Comparison of ENCODE assay signal across 10 cellular contexts in the genomic region with DNA sequence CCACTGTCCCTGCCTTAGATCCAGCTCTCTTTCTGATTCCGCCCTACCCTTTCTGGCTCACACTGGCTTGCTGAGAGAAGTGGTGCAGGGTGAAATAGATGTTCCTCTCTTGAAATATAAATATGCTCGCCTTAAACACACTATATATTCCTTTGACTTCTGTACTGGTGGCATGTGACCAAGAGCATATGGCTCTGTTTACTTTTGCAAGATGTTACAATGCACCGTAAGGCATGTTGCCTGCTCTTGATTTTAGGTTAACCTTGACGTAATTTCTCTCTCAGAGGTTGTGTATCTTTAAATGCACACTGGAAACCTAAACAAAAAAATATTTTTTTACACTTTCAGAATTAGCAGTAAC. TPM values are rescaled to one million over a fixed set of nuclear protein-coding genes. Genes with fewer than 3 reads are reported as not detected.
DNase-seq lines count a peak whose midpoint lies in the region; ATAC-seq, FAIRE-seq and TF ChIP-seq lines count a peak whose summit lies in the region.
"Had no signal": no experiment of that assay in that cellular context is flagged by ENCODE, and none has a peak within 500 bp of the region (broad histone marks: within the 10 kb centered on the region; RNA-seq: fewer than 3 reads in every experiment).

No MANE protein-coding gene starts in this region.

- H3K4me2 ChIP-seq in Karpas-422 (ENCODE audit: low read depth, low read length, poor library complexity, severe bottlenecking) (peak overlapping the region; percentile 95), H1 (ENCODE audit: insufficient read depth in 1 of 2, low read depth in 2 of 2, low read length in 2 of 2) (peak overlapping the region; percentile 80 to 92)

- FAIRE-seq in H1 (lab: Jason Lieb, UNC): no peak

- H2AFZ ChIP-seq in Karpas-422 (ENCODE audit: low read length) (peak overlapping the region; percentile 94; the same call in 1 of the 2 replicates), H1 (ENCODE audit: low read length) (peak overlapping the region; percentile 93)

- TF ChIP-seq POLR2A in H1 (IDR thresholded peaks at IDR 0.05; ENCODE audit: control extremely low read depth in 1 of 2, low read depth in 2 of 2, low read length in 2 of 2) (peak in 1 of 2 experiments; percentile 17; a peak in 1 of 3 replicates), ovary (IDR thresholded peaks at IDR 0.05) (no peak)

- POLR2A ChIA-PET in H1 (lab: Charles Lee; ENCODE audit: partially characterized antibody): interaction anchor here (1.4 to 1.8 kb wide), 4 partner anchors 12 to 22 kb away, joined by 3 to 11 read pairs (median 5); no protein-coding TSS in a partner anchor

- no peak overlapping the region for H4K8ac ChIP-seq in H1 (ENCODE audit: extremely low read depth, insufficient read depth, low read length)

- H3K23me2 ChIP-seq in H1 (ENCODE audit: low read depth, low read length): peaks cover 22% of the 10 kb centered on the region; the same call in 1 of the 2 replicates

- TF ChIP-seq CTCF in H1 (IDR thresholded peaks at IDR 0.05; ENCODE audit: control extremely low read depth in 1 of 3, insufficient read depth in 1 of 3, low read depth in 1 of 3, low read length in 3 of 3): no peak
- no peak for TF ChIP-seq CTCF in ovary (IDR thresholded peaks at IDR 0.05)

- H3K27me3 ChIP-seq in Karpas-422 (ENCODE audit: low read length) (no peaks in the 10 kb centered on the region), H1 (replicated peaks in 1 of 4; ENCODE audit: control insufficient read depth in 3 of 4, extremely low read depth in 1 of 4, insufficient read depth in 3 of 4, low read length in 3 of 4) (peaks cover 13 to 39% (median 31%) of the 10 kb centered on the region in 4 experiments), ovary (no peaks in the 10 kb centered on the region)

- peak overlapping the region; percentile 9; the same call in 1 of the 2 replicates for H2BK15ac ChIP-seq in H1 (ENCODE audit: low read length)

- H2BK5ac ChIP-seq in H1 (ENCODE audit: low read depth, low read length): peak overlapping the region; percentile 64

- no peak overlapping the region for H3K4ac ChIP-seq in H1 (replicated peaks; ENCODE audit: insufficient read length, low read depth, low read length)

- H2AK5ac ChIP-seq in H1 (ENCODE audit: low read depth, low read length): no peak overlapping the region

- CTCF ChIA-PET in H1 (lab: Charles Lee; ENCODE audit: partially characterized antibody): interaction anchor here (0.7 to 5.7 kb wide), 7 partner anchors 9 to 421 kb away, joined by 3 to 43 read pairs (median 3); no protein-coding TSS in a partner anchor

- H3K36me3 ChIP-seq in Karpas-422 (ENCODE audit: insufficient read depth, low read length) (peaks cover 18% of the 10 kb centered on the region), H1 (ENCODE audit: control insufficient read depth in 2 of 4, insufficient read depth in 4 of 4, low read length in 3 of 4) (no peaks in the 10 kb centered on the region), ovary (no peaks in the 10 kb centered on the region)

- TF ChIP-seq RAD21 in H1 (IDR thresholded peaks at IDR 0.05 in 1 of 2, conservative IDR thresholded peaks at IDR 0.05 in 1 of 2; ENCODE audit: low read depth in 2 of 2, low read length in 2 of 2): no peak

- H3K18ac ChIP-seq in H1 (ENCODE audit: extremely low read depth, low read length): no peak overlapping the region; the same call in 1 of the 2 replicates

- H4K5ac ChIP-seq in H1 (ENCODE audit: insufficient read length, low read depth, low read length): no peak overlapping the region

- H4K91ac ChIP-seq in H1 (replicated peaks; ENCODE audit: insufficient read length, low read length): no peak overlapping the region

- H3K9ac ChIP-seq in Karpas-422 (ENCODE audit: low read length): peak overlapping the region; percentile 87
- H3K9ac ChIP-seq in H1 (replicated peaks in 1 of 4; ENCODE audit: extremely low read depth in 1 of 4, low read depth in 3 of 4, low read length in 3 of 4): peak overlapping the region; percentile 60 to 87 (median 82)

- H3K14ac ChIP-seq in H1 (ENCODE audit: insufficient read length): no peak overlapping the region

- peaks cover 32% of the 10 kb centered on the region for H3K4me1 ChIP-seq in Karpas-422 (ENCODE audit: low read length)
- peaks cover 0 to 12% (median 2%) of the 10 kb centered on the region in 4 experiments; a peak in 4 of 7 replicates for H3K4me1 ChIP-seq in H1 (replicated peaks in 1 of 4; ENCODE audit: control insufficient read depth in 3 of 4, insufficient read depth in 4 of 4, low read length in 3 of 4)
- H3K4me1 ChIP-seq in ovary (ENCODE audit: insufficient read depth): peaks cover 3% of the 10 kb centered on the region

- no peak for DNase-seq in Karpas-422
- no peak for DNase-seq in H1 (ENCODE audit: low read depth in 1 of 2, low spot score in 2 of 2)
- DNase-seq in ovary: no peak
- no peak for DNase-seq in stimulated activated naive CD4-positive, alpha-beta T cell (lab: John Stamatoyannopoulos, UW)
- DNase-seq in Ammon's horn (ENCODE audit: low spot score): no peak
- DNase-seq in islet precursor cell: no peak
- DNase-seq in nucleus accumbens (lab: John Stamatoyannopoulos, UW): no peak

- peak overlapping the region; percentile 93 for H3K4me3 ChIP-seq in Karpas-422 (ENCODE audit: low read length)
- peak overlapping the region; percentile 87 to 95 (median 92) for H3K4me3 ChIP-seq in H1 (ENCODE audit: extremely low read depth in 1 of 4, insufficient read depth in 2 of 4, low read depth in 3 of 4, low read length in 4 of 4)
- peak overlapping the region; percentile 92 for H3K4me3 ChIP-seq in ovary

- H2BK120ac ChIP-seq in H1 (replicated peaks; ENCODE audit: low read depth, low read length): no peak overlapping the region

- TF ChIP-seq EP300 in H1 (IDR thresholded peaks at IDR 0.05; ENCODE audit: borderline replicate concordance in 1 of 2, low read depth in 2 of 2, low read length in 2 of 2) (no peak), ovary (IDR thresholded peaks at IDR 0.05) (no peak)

- no peak overlapping the region for H3K23ac ChIP-seq in H1 (ENCODE audit: insufficient read length)

- peak; percentile 10 for ATAC-seq in GM19023 (IDR thresholded peaks at IDR 0.05; ENCODE audit: unreplicated experiment)

- H3K79me2 ChIP-seq in Karpas-422 (ENCODE audit: low read length): peaks cover 79% of the 10 kb centered on the region
- peaks cover 0 to 41% of the 10 kb centered on the region in 2 experiments; a peak in 2 of 4 replicates for H3K79me2 ChIP-seq in H1 (ENCODE audit: control insufficient read depth in 1 of 2, insufficient read depth in 2 of 2, low read length in 2 of 2)

- H2BK12ac ChIP-seq in H1 (ENCODE audit: low read depth, low read length): no peak overlapping the region

- no peaks in the 10 kb centered on the region for H3K9me2 ChIP-seq in Karpas-422 (replicated peaks; ENCODE audit: insufficient read depth, low read length)

- H3K56ac ChIP-seq in H1 (replicated peaks; ENCODE audit: insufficient read length, low read depth, low read length): no peak overlapping the region

- no peaks in the 10 kb centered on the region; the same call in 1 of the 2 replicates for H3K9me3 ChIP-seq in Karpas-422 (ENCODE audit: low read length)
- H3K9me3 ChIP-seq in H1 (ENCODE audit: insufficient read depth in 2 of 2, low read depth in 1 of 2, low read length in 1 of 2): no peaks in the 10 kb centered on the region
- peaks cover 0 to 4% of the 10 kb centered on the region in 2 donors for H3K9me3 ChIP-seq in ovary

- H4K20me1 ChIP-seq in Karpas-422 (ENCODE audit: insufficient read depth, low read depth, low read length) (no peaks in the 10 kb centered on the region), H1 (replicated peaks in 1 of 2; ENCODE audit: control insufficient read depth in 1 of 2, insufficient read depth in 2 of 2, low read length in 2 of 2) (peaks cover 0 to 6% of the 10 kb centered on the region in 2 experiments)

- WGBS in H1 (ENCODE audit: extremely low coverage in 1 of 2, insufficient coverage in 1 of 2, insufficient read length in 1 of 2, insufficient replicate concordance in 2 of 2, low coverage in 1 of 2, low lambda C conversion rate in 2 of 2, missing lambda C conversion rate in 1 of 2), 2 experiments: 27% methylated on average over 4 of the region's 4 CpGs; no CpG with 5 or more reads in 1 of the 2 experiments
- WGBS in ovary, 3 donors: 5 to 8% (median 7%) methylated on average over 4 of the region's 4 CpGs

- intact Hi-C loops in ovary (cut with DNase I): no loop called here

- H3K27ac ChIP-seq in Karpas-422 (ENCODE audit: low read length) (peak overlapping the region; percentile 72), H1 (ENCODE audit: low read depth, low read length) (peak overlapping the region; percentile 66; the same call in 1 of the 2 replicates), ovary (no peak overlapping the region)

- no peaks in the 10 kb centered on the region; the same call in 1 of the 2 replicates for H3K79me1 ChIP-seq in H1 (ENCODE audit: low read depth, low read length)

- no peak overlapping the region for H2BK20ac ChIP-seq in H1 (ENCODE audit: low read length)

RNA-seq across cellular contexts. Expression of a gene that starts 0.7 kb away (rescaled TPM):
- total RNA-seq in Karpas-422 (2014; rRNA removed; shearing (Covaris generic); ENCODE audit: low replicate concordance): 95.2 and 101 TPM in 2 replicates
- 27.9 and 29.5 TPM in 2 replicates for total RNA-seq in H1 (2021; fragmentation: NEBNext Ultra II Directional; extraction: Animal tissue kit (Norgen Biotek cat#: 25700))
- polyA plus RNA-seq in H1 (2011; rRNA removed): 1.6 and 2.0 TPM in 2 replicates
- polyA plus RNA-seq in H1 (2011; cell fraction: cytosol; rRNA removed): 5.4 TPM
- polyA plus RNA-seq in H1 (2011; cell fraction: nucleus; rRNA removed): 4.0 TPM
- 18.4 to 20.9 TPM (median 19.2 TPM) in 4 replicates for polyA plus RNA-seq in H1 (2012, experiment 1 of 2)
- polyA plus RNA-seq in H1 (2012, experiment 2 of 2): 1.1 TPM
- polyA plus RNA-seq in H1 (2013, experiment 1 of 2): 23.7 TPM
- polyA plus RNA-seq in H1 (2013, experiment 2 of 2): 22.1 TPM
- polyA minus RNA-seq in H1 (2011; rRNA and poly(A)+ RNA removed): 8.3 and 15.4 TPM in 2 replicates
- polyA minus RNA-seq in H1 (2011; cell fraction: cytosol; rRNA and poly(A)+ RNA removed): 10.4 TPM
- polyA minus RNA-seq in H1 (2011; cell fraction: nucleus; rRNA and poly(A)+ RNA removed): 28.0 TPM
- 10 to 100 TPM; 30.2 to 45.1 (median 34.8) TPM for total RNA-seq in ovary
- polyA plus RNA-seq in ovary: 10 to 100 TPM; 13.4 to 23.8 TPM

RNA-seq across cellular contexts. Expression of a gene that starts 4.4 kb away (rescaled TPM):
- 7.7 and 11.7 TPM in 2 replicates for total RNA-seq in Karpas-422 (2014; rRNA removed; shearing (Covaris generic); ENCODE audit: low replicate concordance)
- total RNA-seq in H1 (2021; fragmentation: NEBNext Ultra II Directional; extraction: Animal tissue kit (Norgen Biotek cat#: 25700)): 0.11 and 0.29 TPM in 2 replicates
- 0.03 TPM in 2 replicates for polyA plus RNA-seq in H1 (2011; rRNA removed)
- 0.04 TPM for polyA plus RNA-seq in H1 (2011; cell fraction: cytosol; rRNA removed)
- 0.10 TPM for polyA plus RNA-seq in H1 (2011; cell fraction: nucleus; rRNA removed)
- 0.04 to 0.12 TPM (median 0.08 TPM) in 3 of 4 replicates, not detected in the other for polyA plus RNA-seq in H1 (2012, experiment 1 of 2)
- not detected for polyA plus RNA-seq in H1 (2012, experiment 2 of 2)
- 0.18 TPM for polyA plus RNA-seq in H1 (2013, experiment 1 of 2)
- polyA plus RNA-seq in H1 (2013, experiment 2 of 2): 0.06 TPM
- 0.10 TPM in 1 of 2 replicates, not detected in the other for polyA minus RNA-seq in H1 (2011; rRNA and poly(A)+ RNA removed)
- not detected for polyA minus RNA-seq in H1 (2011; cell fraction: cytosol; rRNA and poly(A)+ RNA removed)
- polyA minus RNA-seq in H1 (2011; cell fraction: nucleus; rRNA and poly(A)+ RNA removed): not detected
- 1 to 10 TPM in 1 of 7 donors, under 1 TPM in 4, not detected in 2; 0.08 to 2.3 (median 0.15) TPM for total RNA-seq in ovary
- under 1 TPM; 0.13 to 0.68 TPM for polyA plus RNA-seq in ovary
- total RNA-seq: activated CD8-positive, alpha-beta memory T cell treated with anti-CD3 and anti-CD28 coated beads for 36 hours; temporal lobe had no signal

Comparison
In these comparisons a context has a peak if more than half of its experiments do, and no peak if none do; other contexts are left out.
1. H3K27ac ChIP-seq: peak in Karpas-422 (single experiment) and H1 (single experiment); none in ovary (0 of 2).
2. Peak in every context shown above with its lines, with median percentiles within 50 percentile points of each other: H3K4me3 ChIP-seq.